16 cellular contexts compared by ENCODE assay signal in the genomic region with DNA sequence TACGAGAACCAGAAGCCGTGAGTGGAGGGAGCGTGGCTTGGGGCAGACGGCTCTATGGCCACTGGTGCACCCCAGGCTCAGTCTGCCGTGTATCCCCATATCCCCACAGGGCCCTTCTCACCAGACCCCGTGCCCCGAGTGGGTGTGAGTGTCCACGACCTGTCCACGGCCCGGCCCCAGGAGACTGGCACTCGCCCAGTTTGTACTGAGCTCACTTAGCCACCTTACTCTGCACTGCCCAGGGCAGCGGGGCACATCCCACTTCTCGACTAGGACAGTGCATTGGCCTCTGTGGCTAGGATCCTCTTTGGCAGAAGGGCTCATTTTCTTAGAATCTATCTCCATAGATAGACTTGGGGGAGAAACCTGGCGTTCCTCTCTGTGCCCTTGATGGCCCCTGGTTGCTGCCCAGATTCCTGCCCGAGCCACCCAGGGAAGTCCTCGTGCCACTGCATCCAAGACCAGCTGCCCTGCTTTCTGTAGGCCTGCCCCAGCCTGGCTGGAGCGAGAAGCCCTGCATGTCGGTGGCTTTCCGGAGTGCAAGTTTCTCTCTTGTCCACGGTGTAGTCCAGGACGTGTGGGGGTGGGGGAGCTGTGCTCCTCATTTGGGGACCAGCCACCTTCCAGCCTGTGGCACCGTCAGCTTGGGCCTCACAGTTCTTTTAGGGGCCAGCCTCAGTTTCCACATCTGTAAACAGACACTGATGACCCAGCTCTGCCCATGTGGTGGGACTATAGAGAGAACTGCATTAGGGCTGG.
"Had no signal": no experiment of that assay in that cellular context is flagged by ENCODE, and none has a peak within 500 bp of the region (broad histone marks: within the 10 kb centered on the region; RNA-seq: fewer than 3 reads in every experiment).

No MANE protein-coding gene starts in this region.

- H3K9me3 ChIP-seq: body of pancreas, heart left ventricle, testis had no signal

- H3K27ac Mint-ChIP-seq: activated T-helper 2 cell treated with anti-CD3 and anti-CD28 coated beads, Interferon-gamma antibody, Interleukin-2, Interleukin-4, amounts not matched to agents 10 μg/mL and 5 μg/mL and 100 μg/mL, durations not matched to agents 14 hours and 24 hours and 36 hours; mesothelial cell of epicardium; WTC11 had no signal

- FAIRE-seq: keratinocyte had no signal

- H3K4me3 Mint-ChIP-seq: mesothelial cell of epicardium, neural crest cell, WTC11 had no signal

- H3K4me1 Mint-ChIP-seq: mesothelial cell of epicardium, WTC11 had no signal

- H3K27ac ChIP-seq: body of pancreas, SK-N-MC had no signal

- H3K4me3 ChIP-seq: body of pancreas, heart left ventricle, SK-N-MC, testis had no signal

- DNase-seq: activated CD4-positive, alpha-beta T cell treated with anti-CD3 and anti-CD28 coated beads for 48 hours; activated CD8-positive, alpha-beta memory T cell treated with anti-CD3 and anti-CD28 coated beads for 24 hours; activated naive CD4-positive, alpha-beta T cell treated with anti-CD3 and anti-CD28 coated beads, Interleukin-2, amount 50 U/mL, for 16 hours; foreskin melanocyte; stimulated activated CD4-positive, alpha-beta T cell treated with anti-CD3 and anti-CD28 coated beads, Interleukin-12 subunit alpha, Interleukin-12 subunit beta, amount 100 ng/mL, for 4 hours; stimulated activated naive CD4-positive, alpha-beta T cell treated with Interleukin-2 at 50 U/mL for 16 hours; testis had no signal

- H3K9me3 Mint-ChIP-seq: activated T-helper 2 cell treated with anti-CD3 and anti-CD28 coated beads, Interferon-gamma antibody, Interleukin-2, Interleukin-4, amounts not matched to agents 10 μg/mL and 5 μg/mL and 100 μg/mL, durations not matched to agents 14 hours and 24 hours and 36 hours; mesothelial cell of epicardium; neural crest cell; WTC11 had no signal

- H3K27me3 ChIP-seq: body of pancreas, heart left ventricle, testis had no signal

- ATAC-seq: body of pancreas, sciatic nerve, WTC11 had no signal
